Comparison of ENCODE assay signal across 7 cellular contexts in the genomic region with DNA sequence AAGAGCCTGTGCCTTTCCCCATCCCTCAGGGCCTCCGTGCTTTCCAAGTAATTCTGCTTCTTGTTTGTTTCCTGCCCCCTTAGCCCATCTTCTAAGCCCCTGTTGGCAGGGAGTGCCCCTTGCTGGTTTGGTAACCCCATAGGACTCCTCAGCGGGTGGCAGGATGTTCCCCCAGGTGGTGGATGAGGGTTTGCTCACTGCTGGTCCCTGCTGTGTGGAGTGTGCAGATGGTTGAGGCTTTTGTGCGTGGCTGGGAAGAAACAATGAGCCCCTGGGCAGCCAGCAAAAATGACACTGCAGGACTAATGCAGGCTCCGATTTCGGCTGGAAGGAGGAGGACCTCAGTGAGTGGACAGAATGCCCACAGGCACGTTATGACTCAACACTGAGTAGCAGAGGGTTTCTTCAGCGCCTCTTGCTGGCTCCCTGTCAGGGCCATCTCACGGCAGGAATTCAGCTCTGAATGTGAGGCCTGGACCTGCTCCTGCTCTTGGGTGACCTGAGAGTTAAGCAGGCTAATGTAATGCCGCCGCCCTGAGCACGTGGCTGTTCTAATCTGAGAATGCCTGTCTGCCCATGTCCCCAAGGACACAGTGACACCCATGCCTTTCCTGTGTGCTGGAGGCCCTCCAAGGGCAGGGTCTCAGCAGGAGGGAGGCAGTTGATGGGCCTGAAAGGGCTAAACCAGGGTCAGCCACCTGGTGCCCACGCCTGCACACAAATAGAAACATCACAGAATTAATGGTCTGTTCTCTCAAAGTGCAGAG. TPM values are rescaled to one million over a fixed set of nuclear protein-coding genes. Genes with fewer than 3 reads are reported as not detected.
DNase-seq lines count a peak whose midpoint lies in the region; ATAC-seq and TF ChIP-seq lines count a peak whose summit lies in the region.

No MANE protein-coding gene starts in this region.

- TF ChIP-seq CTCF in HEK293 (tag by site-specific recombination; IDR thresholded peaks at IDR 0.05) (no peak), fibroblast of the aortic adventitia (IDR thresholded peaks at IDR 0.05; ENCODE audit: insufficient read depth, low read length) (peak; percentile 38)

- no peak overlapping the region for H3K9ac ChIP-seq in rectal smooth muscle tissue (ENCODE audit: low read length)

- POLR2A ChIA-PET in HEK293 (lab: Yijun Ruan, JAX): interaction anchor here (0.6 to 0.8 kb wide), 2 partner anchors 14 to 17 kb away, joined by 3 read pairs; a partner anchor contains a TSS

- H3K4me1 ChIP-seq in HEK293 (ENCODE audit: control insufficient read depth, insufficient read depth, low read length) (peaks cover 17% of the 10 kb centered on the region), rectal smooth muscle tissue (ENCODE audit: control insufficient read depth, insufficient read depth, low read length) (peaks cover 25% of the 10 kb centered on the region)

- peaks cover 4 to 46% of the 10 kb centered on the region in 2 experiments; a peak in 1 of 3 replicates for H3K36me3 ChIP-seq in HEK293 (ENCODE audit: control insufficient read depth in 2 of 2, insufficient read depth in 1 of 2, low read length in 2 of 2)
- H3K36me3 ChIP-seq in rectal smooth muscle tissue (ENCODE audit: control insufficient read depth, insufficient read depth, low read length): peaks cover 21% of the 10 kb centered on the region

- ATAC-seq in GM18517 (IDR thresholded peaks at IDR 0.05; ENCODE audit: unreplicated experiment): no peak
- ATAC-seq in GM21529 (IDR thresholded peaks at IDR 0.05; ENCODE audit: unreplicated experiment): no peak

- H3K4me3 ChIP-seq in HEK293 (ENCODE audit: low read depth, low read length) (no peak overlapping the region), fibroblast of the aortic adventitia (ENCODE audit: low read depth, low read length) (peak overlapping the region; percentile 22), rectal smooth muscle tissue (ENCODE audit: low read length) (peak overlapping the region; percentile 4)

- H3K27me3 ChIP-seq in rectal smooth muscle tissue (ENCODE audit: control insufficient read depth, insufficient read depth, low read length): no peaks in the 10 kb centered on the region

- H3K27ac ChIP-seq in HEK293 (ENCODE audit: extremely low read depth, low read depth, low read length) (no peak overlapping the region), rectal smooth muscle tissue (ENCODE audit: low read depth, low read length) (peak overlapping the region; percentile 58)

- H3K9me3 ChIP-seq in HEK293 (ENCODE audit: control insufficient read depth, insufficient read depth, low read depth, low read length): no peaks in the 10 kb centered on the region

- CTCF ChIA-PET in HEK293 (lab: Yijun Ruan, JAX): interaction anchor here (1.1 to 1.3 kb wide), 2 partner anchors 14 to 19 kb away, joined by 3 to 4 read pairs; no protein-coding TSS in a partner anchor

- peak; percentile 99 for DNase-seq in RPMI7951 (ENCODE audit: low read depth)
- peak; percentile 97 for DNase-seq in fibroblast of the aortic adventitia (ENCODE audit: low read depth)
- no peak for DNase-seq in AML-193 (lab: John Stamatoyannopoulos, UW)

TF ChIP-seq in HEK293, 187 proteins besides CTCF, POLR2A, EP300 and RAD21 (continues in another document):
- TF ChIP-seq MYNN (tag by site-specific recombination; IDR thresholded peaks at IDR 0.05; ENCODE audit: borderline replicate concordance) (no peak), ZNF654 (tag by site-specific recombination; IDR thresholded peaks at IDR 0.05; ENCODE audit: low read depth) (no peak), SP3 (tag by site-specific recombination; IDR thresholded peaks at IDR 0.05) (no peak), ZNF660 (tag by site-specific recombination; IDR thresholded peaks at IDR 0.05) (no peak; the same call in 1 of the 2 replicates), ZSCAN30 (tag by site-specific recombination; IDR thresholded peaks at IDR 0.05) (0 out of 2 replicates have a peak, but pooled peaks have one; percentile 29), ZNF785 (tag by site-specific recombination; IDR thresholded peaks at IDR 0.05) (no peak), SP7 (tag by site-specific recombination; IDR thresholded peaks at IDR 0.05) (peak; percentile 49; the same call in 1 of the 2 replicates), FEZF1 (tag by site-specific recombination; IDR thresholded peaks at IDR 0.05) (peak; percentile 64), ZNF324 (tag by site-specific recombination; IDR thresholded peaks at IDR 0.05) (0 out of 2 replicates have a peak, but pooled peaks have one; percentile 39), OSR2 (tag by site-specific recombination; IDR thresholded peaks at IDR 0.05) (peak; percentile 55; the same call in 1 of the 2 replicates), ZNF132 (tag by site-specific recombination; IDR thresholded peaks at IDR 0.05; ENCODE audit: borderline replicate concordance) (no peak), ZNF423 (tag by site-specific recombination; IDR thresholded peaks at IDR 0.05) (peak; percentile 79), ZNF830 (tag by site-specific recombination; IDR thresholded peaks at IDR 0.05; ENCODE audit: low read depth) (no peak), ZBTB48 (tag by site-specific recombination; IDR thresholded peaks at IDR 0.05) (0 out of 2 replicates have a peak, but pooled peaks have one; percentile 35), ZNF776 (tag by site-specific recombination; IDR thresholded peaks at IDR 0.05; ENCODE audit: borderline replicate concordance) (no peak), ZNF600 (tag by site-specific recombination; IDR thresholded peaks at IDR 0.05) (peak; percentile 87), GLIS2 (tag by site-specific recombination; IDR thresholded peaks at IDR 0.05) (peak; percentile 69)
- TF ChIP-seq, protein P1, sequence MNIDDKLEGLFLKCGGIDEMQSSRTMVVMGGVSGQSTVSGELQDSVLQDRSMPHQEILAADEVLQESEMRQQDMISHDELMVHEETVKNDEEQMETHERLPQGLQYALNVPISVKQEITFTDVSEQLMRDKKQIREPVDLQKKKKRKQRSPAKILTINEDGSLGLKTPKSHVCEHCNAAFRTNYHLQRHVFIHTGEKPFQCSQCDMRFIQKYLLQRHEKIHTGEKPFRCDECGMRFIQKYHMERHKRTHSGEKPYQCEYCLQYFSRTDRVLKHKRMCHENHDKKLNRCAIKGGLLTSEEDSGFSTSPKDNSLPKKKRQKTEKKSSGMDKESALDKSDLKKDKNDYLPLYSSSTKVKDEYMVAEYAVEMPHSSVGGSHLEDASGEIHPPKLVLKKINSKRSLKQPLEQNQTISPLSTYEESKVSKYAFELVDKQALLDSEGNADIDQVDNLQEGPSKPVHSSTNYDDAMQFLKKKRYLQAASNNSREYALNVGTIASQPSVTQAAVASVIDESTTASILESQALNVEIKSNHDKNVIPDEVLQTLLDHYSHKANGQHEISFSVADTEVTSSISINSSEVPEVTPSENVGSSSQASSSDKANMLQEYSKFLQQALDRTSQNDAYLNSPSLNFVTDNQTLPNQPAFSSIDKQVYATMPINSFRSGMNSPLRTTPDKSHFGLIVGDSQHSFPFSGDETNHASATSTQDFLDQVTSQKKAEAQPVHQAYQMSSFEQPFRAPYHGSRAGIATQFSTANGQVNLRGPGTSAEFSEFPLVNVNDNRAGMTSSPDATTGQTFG (tag by site-specific recombination; IDR thresholded peaks at IDR 0.05; ENCODE audit: borderline replicate concordance): no peak
- TF ChIP-seq, protein P2, sequence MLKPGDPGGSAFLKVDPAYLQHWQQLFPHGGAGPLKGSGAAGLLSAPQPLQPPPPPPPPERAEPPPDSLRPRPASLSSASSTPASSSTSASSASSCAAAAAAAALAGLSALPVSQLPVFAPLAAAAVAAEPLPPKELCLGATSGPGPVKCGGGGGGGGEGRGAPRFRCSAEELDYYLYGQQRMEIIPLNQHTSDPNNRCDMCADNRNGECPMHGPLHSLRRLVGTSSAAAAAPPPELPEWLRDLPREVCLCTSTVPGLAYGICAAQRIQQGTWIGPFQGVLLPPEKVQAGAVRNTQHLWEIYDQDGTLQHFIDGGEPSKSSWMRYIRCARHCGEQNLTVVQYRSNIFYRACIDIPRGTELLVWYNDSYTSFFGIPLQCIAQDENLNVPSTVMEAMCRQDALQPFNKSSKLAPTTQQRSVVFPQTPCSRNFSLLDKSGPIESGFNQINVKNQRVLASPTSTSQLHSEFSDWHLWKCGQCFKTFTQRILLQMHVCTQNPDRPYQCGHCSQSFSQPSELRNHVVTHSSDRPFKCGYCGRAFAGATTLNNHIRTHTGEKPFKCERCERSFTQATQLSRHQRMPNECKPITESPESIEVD (tag by site-specific recombination; IDR thresholded peaks at IDR 0.05): no peak
- TF ChIP-seq, protein P3, sequence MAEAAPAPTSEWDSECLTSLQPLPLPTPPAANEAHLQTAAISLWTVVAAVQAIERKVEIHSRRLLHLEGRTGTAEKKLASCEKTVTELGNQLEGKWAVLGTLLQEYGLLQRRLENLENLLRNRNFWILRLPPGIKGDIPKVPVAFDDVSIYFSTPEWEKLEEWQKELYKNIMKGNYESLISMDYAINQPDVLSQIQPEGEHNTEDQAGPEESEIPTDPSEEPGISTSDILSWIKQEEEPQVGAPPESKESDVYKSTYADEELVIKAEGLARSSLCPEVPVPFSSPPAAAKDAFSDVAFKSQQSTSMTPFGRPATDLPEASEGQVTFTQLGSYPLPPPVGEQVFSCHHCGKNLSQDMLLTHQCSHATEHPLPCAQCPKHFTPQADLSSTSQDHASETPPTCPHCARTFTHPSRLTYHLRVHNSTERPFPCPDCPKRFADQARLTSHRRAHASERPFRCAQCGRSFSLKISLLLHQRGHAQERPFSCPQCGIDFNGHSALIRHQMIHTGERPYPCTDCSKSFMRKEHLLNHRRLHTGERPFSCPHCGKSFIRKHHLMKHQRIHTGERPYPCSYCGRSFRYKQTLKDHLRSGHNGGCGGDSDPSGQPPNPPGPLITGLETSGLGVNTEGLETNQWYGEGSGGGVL (tag by site-specific recombination; IDR thresholded peaks at IDR 0.05): no peak
- TF ChIP-seq, protein P4, sequence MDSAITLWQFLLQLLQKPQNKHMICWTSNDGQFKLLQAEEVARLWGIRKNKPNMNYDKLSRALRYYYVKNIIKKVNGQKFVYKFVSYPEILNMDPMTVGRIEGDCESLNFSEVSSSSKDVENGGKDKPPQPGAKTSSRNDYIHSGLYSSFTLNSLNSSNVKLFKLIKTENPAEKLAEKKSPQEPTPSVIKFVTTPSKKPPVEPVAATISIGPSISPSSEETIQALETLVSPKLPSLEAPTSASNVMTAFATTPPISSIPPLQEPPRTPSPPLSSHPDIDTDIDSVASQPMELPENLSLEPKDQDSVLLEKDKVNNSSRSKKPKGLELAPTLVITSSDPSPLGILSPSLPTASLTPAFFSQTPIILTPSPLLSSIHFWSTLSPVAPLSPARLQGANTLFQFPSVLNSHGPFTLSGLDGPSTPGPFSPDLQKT (IDR thresholded peaks at IDR 0.05; ENCODE audit: borderline replicate concordance, low read depth, low read length): no peak

RNA-seq across cellular contexts. Expression of a gene that starts 16.6 kb away (rescaled TPM):
- total RNA-seq in RPMI7951 (2014; rRNA removed; shearing (Covaris generic)): 13.9 and 15.2 TPM in 2 replicates
- total RNA-seq in fibroblast of the aortic adventitia (ENCODE audit: low replicate concordance): 7.8 and 19.2 TPM in 2 replicates

RNA-seq across cellular contexts. Expression of a gene that starts 58.1 kb away (rescaled TPM):
- 13.1 and 13.2 TPM in 2 replicates for total RNA-seq in RPMI7951 (2014; rRNA removed; shearing (Covaris generic))
- total RNA-seq in fibroblast of the aortic adventitia (ENCODE audit: low replicate concordance): 14.1 and 22.2 TPM in 2 replicates

Comparison
In these comparisons a context has a peak if more than half of its experiments do, and no peak if none do; other contexts are left out.
1. DNase-seq: peak in RPMI7951 (single experiment) and fibroblast of the aortic adventitia (single experiment); none in AML-193 (0 of 2).